ENCODE assay signal across 17 cellular contexts in the genomic region with DNA sequence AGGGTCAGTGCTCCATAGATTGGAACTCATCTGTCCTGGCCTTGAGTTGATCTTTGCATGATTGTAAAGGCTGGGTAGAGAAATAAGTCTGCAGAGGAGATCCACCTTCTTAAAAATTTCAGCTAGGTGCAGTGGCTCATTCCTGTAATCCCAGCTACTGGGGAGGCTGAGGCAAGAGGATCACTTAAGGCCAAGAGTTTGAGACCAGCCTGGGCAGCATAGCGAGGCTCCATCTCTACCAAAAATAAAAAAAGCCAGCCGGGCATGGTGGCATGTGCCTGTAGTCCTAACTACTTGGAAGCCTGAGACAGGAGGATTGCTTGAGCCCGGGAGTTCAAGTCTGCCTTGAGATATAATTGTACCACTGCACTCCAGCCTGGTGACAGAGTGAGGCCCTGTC. TPM values are rescaled to one million over a fixed set of nuclear protein-coding genes. Genes with fewer than 3 reads are reported as not detected.
DNase-seq lines count a peak whose midpoint lies in the region; ATAC-seq and TF ChIP-seq lines count a peak whose summit lies in the region.
"Had no signal": no experiment of that assay in that cellular context is flagged by ENCODE, and none has a peak within 500 bp of the region (broad histone marks: within the 10 kb centered on the region; RNA-seq: fewer than 3 reads in every experiment).

No MANE protein-coding gene starts in this region.

- H3K9ac ChIP-seq in DND-41 (ENCODE audit: low read depth, low read length) = no peak overlapping the region

- H3K4me2 ChIP-seq in DND-41 (ENCODE audit: insufficient read depth, low read length) = no peak overlapping the region

- H3K27me3 ChIP-seq in CD4-positive, CD25-positive, alpha-beta regulatory T cell (ENCODE audit: control insufficient read depth, insufficient read depth, low read length) = no peaks in the 10 kb centered on the region
- H3K27me3 ChIP-seq in DND-41 (ENCODE audit: insufficient read depth, low read length, poor library complexity) = no peaks in the 10 kb centered on the region
- H3K27me3 ChIP-seq: ascending aorta, tibial artery had no signal

- peak overlapping the region; percentile 86 to 96 (median 89) for H3K27ac Mint-ChIP-seq in CD4-positive, CD25-positive, alpha-beta regulatory T cell
- H3K27ac Mint-ChIP-seq in activated CD8-positive, alpha-beta T cell treated with anti-CD3 and anti-CD28 coated beads for 36 hours = peak overlapping the region; percentile 89
- H3K27ac Mint-ChIP-seq in memory B cell = peak overlapping the region; percentile 94

- peak overlapping the region; percentile 76 for H3K27ac ChIP-seq in CD4-positive, CD25-positive, alpha-beta regulatory T cell (ENCODE audit: insufficient read depth, low read length, poor library complexity, severe bottlenecking)
- peak overlapping the region; percentile 47 for H3K27ac ChIP-seq in DND-41 (ENCODE audit: low read length)
- H3K27ac ChIP-seq: ascending aorta, tibial artery had no signal

- H4K20me1 ChIP-seq in DND-41 (ENCODE audit: insufficient read depth, low read length) = 0 out of 2 replicates have a peak, but pooled peaks cover 3% of the 10 kb centered on the region

- H3K27me3 Mint-ChIP-seq in CD4-positive, CD25-positive, alpha-beta regulatory T cell = no peaks in the 10 kb centered on the region
- no peaks in the 10 kb centered on the region for H3K27me3 Mint-ChIP-seq in activated CD8-positive, alpha-beta T cell treated with anti-CD3 and anti-CD28 coated beads for 36 hours
- no peaks in the 10 kb centered on the region for H3K27me3 Mint-ChIP-seq in memory B cell

- no peak for DNase-seq in CD4-positive, CD25-positive, alpha-beta regulatory T cell
- DNase-seq in DND-41 (no peak), memory B cell (ENCODE audit: low spot score in 2 of 2) (no peak), GM10266 (ENCODE audit: extremely low spot score) (no peak), GM19238 (ENCODE audit: insufficient read length, low spot score) (no peak)
- DNase-seq in activated CD8-positive, alpha-beta T cell treated with anti-CD3 and anti-CD28 coated beads for 36 hours = peak; percentile 19
- DNase-seq: C1 segment of cervical spinal cord, DMS79, GOT3, mesendoderm, NCI-H187, retina, tibial artery had no signal

- intact Hi-C loops in activated CD8-positive, alpha-beta T cell treated with anti-CD3 and anti-CD28 coated beads for 36 hours (cut with micrococcal nuclease) = loop anchor here (5.0 kb wide), 2 partner anchors 34 to 76 kb away; no protein-coding TSS in a partner anchor

- peaks cover 5 to 81% (median 38%) of the 10 kb centered on the region in 4 donors for H3K4me1 Mint-ChIP-seq in CD4-positive, CD25-positive, alpha-beta regulatory T cell
- H3K4me1 Mint-ChIP-seq in activated CD8-positive, alpha-beta T cell treated with anti-CD3 and anti-CD28 coated beads for 36 hours (ENCODE audit: low read depth) = peaks cover 70% of the 10 kb centered on the region
- peaks cover 47% of the 10 kb centered on the region for H3K4me1 Mint-ChIP-seq in memory B cell

- TF ChIP-seq CTCF in DND-41 (IDR thresholded peaks at IDR 0.05; ENCODE audit: borderline replicate concordance, extremely low read depth, low read length, poor library complexity, severe bottlenecking) (no peak), GM10266 (IDR thresholded peaks at IDR 0.05; ENCODE audit: control insufficient read depth, insufficient read depth, low read depth, missing control alignments) (no peak)
- TF ChIP-seq CTCF in activated CD8-positive, alpha-beta T cell treated with anti-CD3 and anti-CD28 coated beads for 36 hours (IDR thresholded peaks at IDR 0.05) = no peak

- H3K4me1 ChIP-seq in CD4-positive, CD25-positive, alpha-beta regulatory T cell (ENCODE audit: control insufficient read depth, insufficient read depth, low read length, poor library complexity, severe bottlenecking) = peaks cover 57% of the 10 kb centered on the region
- H3K4me1 ChIP-seq in DND-41 (ENCODE audit: insufficient read depth, low read length) = peaks cover 36% of the 10 kb centered on the region

- no peaks in the 10 kb centered on the region for H3K79me2 ChIP-seq in DND-41 (ENCODE audit: insufficient read depth, low read length)

- no peaks in the 10 kb centered on the region for H3K9me3 ChIP-seq in CD4-positive, CD25-positive, alpha-beta regulatory T cell (ENCODE audit: control insufficient read depth in 2 of 2, low read length in 2 of 2)
- no peaks in the 10 kb centered on the region for H3K9me3 ChIP-seq in DND-41 (ENCODE audit: insufficient read depth, low read length, severe bottlenecking)
- H3K9me3 ChIP-seq: ascending aorta, tibial artery had no signal

- H3K4me3 Mint-ChIP-seq in CD4-positive, CD25-positive, alpha-beta regulatory T cell = peak overlapping the region; percentile 77 to 91 (median 84)
- H3K4me3 Mint-ChIP-seq in activated CD8-positive, alpha-beta T cell treated with anti-CD3 and anti-CD28 coated beads for 36 hours = peak overlapping the region; percentile 93
- peak overlapping the region; percentile 83 for H3K4me3 Mint-ChIP-seq in memory B cell

- CTCF ChIA-PET in activated CD8-positive, alpha-beta T cell treated with anti-CD3 and anti-CD28 coated beads for 36 hours (lab: Charles Lee) = interaction anchor here (0.7 to 2.4 kb wide), 6 partner anchors 10 to 84 kb away, joined by 3 to 17 read pairs (median 5); no protein-coding TSS in a partner anchor

- no peaks in the 10 kb centered on the region for H3K9me3 Mint-ChIP-seq in CD4-positive, CD25-positive, alpha-beta regulatory T cell
- peaks cover 3% of the 10 kb centered on the region for H3K9me3 Mint-ChIP-seq in activated CD8-positive, alpha-beta T cell treated with anti-CD3 and anti-CD28 coated beads for 36 hours
- no peaks in the 10 kb centered on the region for H3K9me3 Mint-ChIP-seq in memory B cell

- no peak for ATAC-seq in CD4-positive, CD25-positive, alpha-beta regulatory T cell (ENCODE audit: low read depth in 2 of 2)
- no peak for ATAC-seq in DND-41 (ENCODE audit: insufficient read depth, low read depth)
- peak; percentile 1 for ATAC-seq in activated CD8-positive, alpha-beta T cell treated with anti-CD3 and anti-CD28 coated beads for 36 hours
- no peak for ATAC-seq in memory B cell (ENCODE audit: low read depth)
- ATAC-seq in GM19395 (IDR thresholded peaks at IDR 0.05; ENCODE audit: unreplicated experiment) = no peak
- ATAC-seq: esophagus mucosa had no signal

- H3K4me3 ChIP-seq in CD4-positive, CD25-positive, alpha-beta regulatory T cell (ENCODE audit: low read depth, low read length) = peak overlapping the region; percentile 50
- H3K4me3 ChIP-seq in DND-41 (ENCODE audit: low read depth in 1 of 2, low read length in 2 of 2) = no peak overlapping the region
- H3K4me3 ChIP-seq: ascending aorta, tibial artery had no signal

- POLR2A ChIA-PET in activated CD8-positive, alpha-beta T cell treated with anti-CD3 and anti-CD28 coated beads for 36 hours (lab: Charles Lee) = interaction anchor here (0.6 to 4.5 kb wide), 12 partner anchors 8 to 1683 kb away, joined by 3 to 30 read pairs (median 6); a partner anchor contains a TSS

- H2AFZ ChIP-seq in DND-41 (ENCODE audit: low read depth, low read length) = no peak overlapping the region

- H3K36me3 Mint-ChIP-seq in CD4-positive, CD25-positive, alpha-beta regulatory T cell = peaks cover 13% of the 10 kb centered on the region
- H3K36me3 Mint-ChIP-seq in activated CD8-positive, alpha-beta T cell treated with anti-CD3 and anti-CD28 coated beads for 36 hours (ENCODE audit: low read depth) = peaks cover 47% of the 10 kb centered on the region
- H3K36me3 Mint-ChIP-seq in memory B cell = peaks cover 13% of the 10 kb centered on the region

- peaks cover 10% of the 10 kb centered on the region for H3K36me3 ChIP-seq in CD4-positive, CD25-positive, alpha-beta regulatory T cell (ENCODE audit: control insufficient read depth, insufficient read depth, low read length)
- no peaks in the 10 kb centered on the region; the same call in 1 of the 2 replicates for H3K36me3 ChIP-seq in DND-41 (ENCODE audit: insufficient read depth, low read length)

RNA-seq across cellular contexts. Expression of a gene that starts 0.5 kb away (rescaled TPM):
- 31.9 TPM for total RNA-seq in CD4-positive, CD25-positive, alpha-beta regulatory T cell
- 100 to 1,000 TPM in 1 of 4 donors, 10 to 100 TPM in 3; 69.3 to 111 (median 85.9) TPM for polyA plus RNA-seq in CD4-positive, CD25-positive, alpha-beta regulatory T cell
- 10 to 100 TPM; 42.4 to 43.8 TPM for total RNA-seq in activated CD8-positive, alpha-beta T cell treated with anti-CD3 and anti-CD28 coated beads for 36 hours
- total RNA-seq: ascending aorta, esophagus mucosa, NCI-H460 had no signal

RNA-seq across cellular contexts. Expression of a gene that starts 40.5 kb away (rescaled TPM):
- 3.7 TPM for total RNA-seq in CD4-positive, CD25-positive, alpha-beta regulatory T cell
- polyA plus RNA-seq in CD4-positive, CD25-positive, alpha-beta regulatory T cell = under 1 TPM; 0.20 to 0.65 (median 0.49) TPM
- 1 to 10 TPM; 3.5 to 5.1 TPM for total RNA-seq in activated CD8-positive, alpha-beta T cell treated with anti-CD3 and anti-CD28 coated beads for 36 hours
